In the genomic region with DNA sequence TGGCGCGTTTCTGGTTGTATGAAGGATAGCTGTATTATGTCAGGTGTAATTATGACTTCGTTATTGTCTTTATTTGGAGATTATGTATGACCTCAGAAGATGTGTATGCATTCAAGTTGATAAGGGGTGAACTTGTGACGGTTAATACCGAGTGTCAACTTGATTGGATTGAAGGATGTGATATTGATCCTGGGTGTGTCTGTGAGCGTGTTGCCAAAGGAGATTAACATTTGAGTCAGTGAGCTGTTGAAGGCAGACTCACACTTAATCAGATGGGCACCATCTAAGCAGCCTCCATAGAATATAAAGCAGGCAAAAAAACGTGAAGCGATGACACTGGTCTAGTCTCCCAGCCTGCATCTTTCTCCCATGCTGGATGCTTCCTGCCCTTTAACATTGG, we compare ENCODE assay signal across 27 cellular contexts.
"Had no signal": no experiment of that assay in that cellular context is flagged by ENCODE, and none has a peak within 500 bp of the region (broad histone marks: within the 10 kb centered on the region; RNA-seq: fewer than 3 reads in every experiment).

No MANE protein-coding gene starts in this region.

- DNase-seq: activated CD4-positive, alpha-beta memory T cell treated with anti-CD3 and anti-CD28 coated beads for 36 hours; activated CD4-positive, alpha-beta T cell treated with anti-CD3 and anti-CD28 coated beads, Interleukin-2, amount 10 ng/mL, durations not matched to agents 7 days and 5 days; activated CD4-positive, CD25-positive, alpha-beta regulatory T cell treated with anti-CD3 and anti-CD28 coated beads, Interleukin-2, amount 50 U/mL, for 72 hours; activated CD8-positive, alpha-beta memory T cell treated with anti-CD3 and anti-CD28 coated beads for 24 hours; activated gamma-delta T cell; activated naive CD4-positive, alpha-beta T cell treated with anti-CD3 and anti-CD28 coated beads, Interleukin-2, amount 10 ng/mL, durations not matched to agents 7 days and 5 days; activated naive CD8-positive, alpha-beta T cell treated with anti-CD3 and anti-CD28 coated beads, Interleukin-2, amount 10 ng/mL, durations not matched to agents 7 days and 5 days; activated T-cell treated with anti-CD3 and anti-CD28 coated beads, Interleukin-2, amount 50 U/mL, for 4 hours; aorta; caudate nucleus; KG1; NCI-H1105 treated with DMSO at 0.1 percent for 48 hours; NCI-H1436 treated with DMSO at 0.1 percent for 48 hours; NCI-H187; NCI-H2081; NCI-H446; NCI-H524 treated with DMSO at 0.1 percent for 48 hours; NCI-H748 treated with DMSO at 0.1 percent for 48 hours; OCI-M1; RPMI8226; T-cell; T-helper 2 cell; T1000 had no signal

- H3K4me3 ChIP-seq: breast epithelium, SK-N-MC had no signal

- ATAC-seq: activated T-cell treated with anti-CD3 and anti-CD28 coated beads, Interleukin-2, amount 50 U/mL, for 4 hours; Panc1; Right ventricle myocardium inferior; T-cell had no signal

- H3K27me3 ChIP-seq: breast epithelium had no signal

- H3K27ac ChIP-seq: breast epithelium, SK-N-MC had no signal

- H3K36me3 ChIP-seq: breast epithelium had no signal

- H3K27ac Mint-ChIP-seq: activated CD4-positive, alpha-beta memory T cell treated with anti-CD3 and anti-CD28 coated beads for 36 hours; activated CD4-positive, alpha-beta T cell treated with anti-CD3 and anti-CD28 coated beads, Interleukin-2, amount 10 ng/mL, durations not matched to agents 7 days and 5 days; activated naive CD4-positive, alpha-beta T cell treated with anti-CD3 and anti-CD28 coated beads, Interleukin-2, amount 10 ng/mL, durations not matched to agents 7 days and 5 days; activated naive CD8-positive, alpha-beta T cell treated with anti-CD3 and anti-CD28 coated beads, Interleukin-2, amount 10 ng/mL, durations not matched to agents 7 days and 5 days; T-cell had no signal

- H3K9me3 Mint-ChIP-seq: activated CD4-positive, alpha-beta T cell treated with anti-CD3 and anti-CD28 coated beads, Interleukin-2, amount 10 ng/mL, durations not matched to agents 7 days and 5 days; activated naive CD4-positive, alpha-beta T cell treated with anti-CD3 and anti-CD28 coated beads, Interleukin-2, amount 10 ng/mL, durations not matched to agents 7 days and 5 days had no signal

- H3K4me1 ChIP-seq: breast epithelium had no signal

- H3K36me3 Mint-ChIP-seq: activated CD4-positive, alpha-beta memory T cell treated with anti-CD3 and anti-CD28 coated beads for 36 hours; activated naive CD4-positive, alpha-beta T cell treated with anti-CD3 and anti-CD28 coated beads, Interleukin-2, amount 10 ng/mL, durations not matched to agents 7 days and 5 days; activated naive CD8-positive, alpha-beta T cell treated with anti-CD3 and anti-CD28 coated beads, Interleukin-2, amount 10 ng/mL, durations not matched to agents 7 days and 5 days; T-cell had no signal
